Comparison of ENCODE assay signal across 1 cellular context in genomic region chr5:29252390-29252789, GRCh38.
TF ChIP-seq lines count a peak whose summit lies in the region.

No MANE protein-coding gene starts in this region.

TF ChIP-seq in Ishikawa, 13 proteins besides CTCF, POLR2A, EP300 and RAD21 (continued from another document):
- TF ChIP-seq, protein P1, sequence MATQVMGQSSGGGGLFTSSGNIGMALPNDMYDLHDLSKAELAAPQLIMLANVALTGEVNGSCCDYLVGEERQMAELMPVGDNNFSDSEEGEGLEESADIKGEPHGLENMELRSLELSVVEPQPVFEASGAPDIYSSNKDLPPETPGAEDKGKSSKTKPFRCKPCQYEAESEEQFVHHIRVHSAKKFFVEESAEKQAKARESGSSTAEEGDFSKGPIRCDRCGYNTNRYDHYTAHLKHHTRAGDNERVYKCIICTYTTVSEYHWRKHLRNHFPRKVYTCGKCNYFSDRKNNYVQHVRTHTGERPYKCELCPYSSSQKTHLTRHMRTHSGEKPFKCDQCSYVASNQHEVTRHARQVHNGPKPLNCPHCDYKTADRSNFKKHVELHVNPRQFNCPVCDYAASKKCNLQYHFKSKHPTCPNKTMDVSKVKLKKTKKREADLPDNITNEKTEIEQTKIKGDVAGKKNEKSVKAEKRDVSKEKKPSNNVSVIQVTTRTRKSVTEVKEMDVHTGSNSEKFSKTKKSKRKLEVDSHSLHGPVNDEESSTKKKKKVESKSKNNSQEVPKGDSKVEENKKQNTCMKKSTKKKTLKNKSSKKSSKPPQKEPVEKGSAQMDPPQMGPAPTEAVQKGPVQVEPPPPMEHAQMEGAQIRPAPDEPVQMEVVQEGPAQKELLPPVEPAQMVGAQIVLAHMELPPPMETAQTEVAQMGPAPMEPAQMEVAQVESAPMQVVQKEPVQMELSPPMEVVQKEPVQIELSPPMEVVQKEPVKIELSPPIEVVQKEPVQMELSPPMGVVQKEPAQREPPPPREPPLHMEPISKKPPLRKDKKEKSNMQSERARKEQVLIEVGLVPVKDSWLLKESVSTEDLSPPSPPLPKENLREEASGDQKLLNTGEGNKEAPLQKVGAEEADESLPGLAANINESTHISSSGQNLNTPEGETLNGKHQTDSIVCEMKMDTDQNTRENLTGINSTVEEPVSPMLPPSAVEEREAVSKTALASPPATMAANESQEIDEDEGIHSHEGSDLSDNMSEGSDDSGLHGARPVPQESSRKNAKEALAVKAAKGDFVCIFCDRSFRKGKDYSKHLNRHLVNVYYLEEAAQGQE (IDR thresholded peaks at IDR 0.05; ENCODE audit: low read depth), result no peak
- no peak for TF ChIP-seq YY1 (IDR thresholded peaks at IDR 0.05; ENCODE audit: low read depth)
- TF ChIP-seq FOXM1 (IDR thresholded peaks at IDR 0.05; ENCODE audit: borderline replicate concordance, low read depth), result no peak
- TF ChIP-seq TEAD4 (IDR thresholded peaks at IDR 0.05), result no peak
